In genomic region chr9:32378993-32379729, GRCh38 we compare ENCODE assay signal across 8 cellular contexts. TPM values are rescaled to one million over a fixed set of nuclear protein-coding genes. Genes with fewer than 3 reads are reported as not detected.
A peak's percentile ranks its signal among the peaks of the same experiment; 100 is the strongest.
DNase-seq lines count a peak whose midpoint lies in the region; ATAC-seq and TF ChIP-seq lines count a peak whose summit lies in the region.

No MANE protein-coding gene starts in this region.

- H3K27me3 Mint-ChIP-seq in progenitor cell of endocrine pancreas: peaks cover 48% of the 10 kb centered on the region

- ATAC-seq in GM21723 (IDR thresholded peaks at IDR 0.05; ENCODE audit: unreplicated experiment): peak; percentile 82
- peak; percentile 77 to 84 for ATAC-seq in activated naive CD4-positive, alpha-beta T cell treated with anti-CD3 and anti-CD28 coated beads, Interleukin-2, amount 50 U/mL, for 72 hours

- H3K4me1 Mint-ChIP-seq in progenitor cell of endocrine pancreas (ENCODE audit: low read depth): peaks cover 2% of the 10 kb centered on the region

- peak; percentile 64 for DNase-seq in activated effector memory CD4-positive, alpha-beta T cell treated with anti-CD3 and anti-CD28 coated beads, Interleukin-2, amount 50 U/mL, for 16 hours
- DNase-seq in activated effector memory CD4-positive, alpha-beta T cell treated with Interleukin-2 at 50 U/mL for 16 hours: no peak
- peak; percentile 29 for DNase-seq in HuH-7.5 (ENCODE audit: low spot score)
- peak; percentile 87 for DNase-seq in OCI-M1 (lab: John Stamatoyannopoulos, UW)
- peak in 1 of 2 donors; percentile 48 for DNase-seq in activated naive CD4-positive, alpha-beta T cell treated with anti-CD3 and anti-CD28 coated beads, Interleukin-2, amount 50 U/mL, for 72 hours (ENCODE audit: low spot score in 2 of 2)
- peak in 24 of 42 donors; percentile 8 to 79 (median 53) for DNase-seq in head of caudate nucleus
- no peak for DNase-seq in progenitor cell of endocrine pancreas (ENCODE audit: low spot score, unreplicated experiment)

- intact Hi-C loops in head of caudate nucleus (cut with DNase I): loop anchor here (2.0 to 5.0 kb wide), 2 partner anchors 202 to 593 kb away; no protein-coding TSS in a partner anchor

- peak; percentile 81 for TF ChIP-seq CTCF in progenitor cell of endocrine pancreas (IDR thresholded peaks at IDR 0.05; ENCODE audit: unreplicated experiment)

- no peaks in the 10 kb centered on the region for H3K36me3 Mint-ChIP-seq in activated naive CD4-positive, alpha-beta T cell treated with anti-CD3 and anti-CD28 coated beads, Interleukin-2, amount 50 U/mL, for 72 hours
- H3K36me3 Mint-ChIP-seq in progenitor cell of endocrine pancreas (ENCODE audit: insufficient read depth): no peaks in the 10 kb centered on the region

- H3K27ac Mint-ChIP-seq in activated naive CD4-positive, alpha-beta T cell treated with anti-CD3 and anti-CD28 coated beads, Interleukin-2, amount 50 U/mL, for 72 hours: no peak overlapping the region
- no peak overlapping the region for H3K27ac Mint-ChIP-seq in progenitor cell of endocrine pancreas

- H3K9me3 Mint-ChIP-seq in activated naive CD4-positive, alpha-beta T cell treated with anti-CD3 and anti-CD28 coated beads, Interleukin-2, amount 50 U/mL, for 72 hours: no peaks in the 10 kb centered on the region
- no peaks in the 10 kb centered on the region for H3K9me3 Mint-ChIP-seq in progenitor cell of endocrine pancreas (ENCODE audit: low read depth)

- no peak overlapping the region for H3K4me3 Mint-ChIP-seq in progenitor cell of endocrine pancreas (ENCODE audit: low read depth)

RNA-seq across cellular contexts. Expression of gene ACO1, which starts 5.3 kb away (rescaled TPM):
- 10 to 100 TPM in 1 of 2 donors, 1 to 10 TPM in 1; 9.9 to 16.7 TPM for total RNA-seq in activated naive CD4-positive, alpha-beta T cell treated with anti-CD3 and anti-CD28 coated beads, Interleukin-2, amount 50 U/mL, for 72 hours
- total RNA-seq in progenitor cell of endocrine pancreas: 21.7 and 23.4 TPM in 2 replicates

Comparison
In these comparisons a context has a peak if more than half of its experiments do, and no peak if none do; other contexts are left out.
1. DNase-seq: peak in activated effector memory CD4-positive, alpha-beta T cell treated with anti-CD3 and anti-CD28 coated beads, Interleukin-2, amount 50 U/mL, for 16 hours (single experiment), HuH-7.5 (single experiment), OCI-M1 (single experiment) and head of caudate nucleus (24 of 42); none in activated effector memory CD4-positive, alpha-beta T cell treated with Interleukin-2 at 50 U/mL for 16 hours (single experiment) and progenitor cell of endocrine pancreas (single experiment).